ENCODE assay signal across 1 cellular context in genomic region chr5:112360740-112361139, GRCh38. TPM values are rescaled to one million over a fixed set of nuclear protein-coding genes. Genes with fewer than 3 reads are reported as not detected.
"Had no signal": no experiment of that assay in that cellular context is flagged by ENCODE, and none has a peak within 500 bp of the region (broad histone marks: within the 10 kb centered on the region; RNA-seq: fewer than 3 reads in every experiment).

No MANE protein-coding gene starts in this region.

RNA-seq across cellular contexts. Expression of gene EPB41L4A, which starts 58.3 kb away (rescaled TPM):
- total RNA-seq: G401 had no signal
